In genomic region chr18:2986150-2986865, GRCh38 we compare ENCODE assay signal across 19 cellular contexts. TPM values are rescaled to one million over a fixed set of nuclear protein-coding genes. Genes with fewer than 3 reads are reported as not detected.
DNase-seq lines count a peak whose midpoint lies in the region; ATAC-seq, FAIRE-seq and TF ChIP-seq lines count a peak whose summit lies in the region.
"Had no signal": no experiment of that assay in that cellular context is flagged by ENCODE, and none has a peak within 500 bp of the region (broad histone marks: within the 10 kb centered on the region; RNA-seq: fewer than 3 reads in every experiment).

No MANE protein-coding gene starts in this region.

- TF ChIP-seq POLR2A in erythroblast (IDR thresholded peaks at IDR 0.05; ENCODE audit: low read length) (no peak), heart left ventricle (IDR thresholded peaks at IDR 0.05) (no peak)

- H3K9ac ChIP-seq in HUES48 (ENCODE audit: low read depth, low read length), result no peak overlapping the region

- ATAC-seq in heart left ventricle, result no peak
- no peak for ATAC-seq in GM18907 (IDR thresholded peaks at IDR 0.05; ENCODE audit: unreplicated experiment)
- ATAC-seq: GM23338, WTC11 had no signal

- no peaks in the 10 kb centered on the region for H3K27me3 Mint-ChIP-seq in nephron progenitor cell (ENCODE audit: low read depth, poor library complexity)
- H3K27me3 Mint-ChIP-seq: central memory CD8-positive, alpha-beta T cell; stimulated activated naive CD8-positive, alpha-beta T cell treated with anti-CD3 and anti-CD28 coated beads, Interleukin-15, Interleukin-2, amounts not matched to agents 100 ng/mL and 50 ng/mL, for 24 hours had no signal

- H3K4me1 ChIP-seq in HUES48 (ENCODE audit: control insufficient read depth, insufficient read depth, low read length) (peaks cover 20% of the 10 kb centered on the region), heart left ventricle (peaks cover 0 to 40% (median 11%) of the 10 kb centered on the region in 12 donors)

- DNase-seq in D721Med (ENCODE audit: insufficient read length, low spot score), result no peak
- DNase-seq in erythroblast (lab: John Stamatoyannopoulos, UW), result peak; percentile 74 to 75
- no peak for DNase-seq in nephron progenitor cell
- no peak for DNase-seq in heart left ventricle
- DNase-seq in COLO668 (lab: John Stamatoyannopoulos, UW; ENCODE audit: unreplicated experiment), result no peak
- DNase-seq: amniotic stem cell; effector CD4-positive, alpha-beta T cell; NCI-H1105 treated with DMSO at 0.1 percent for 48 hours; NCI-H2107; NCI-H510A treated with DMSO at 0.1 percent for 48 hours; SHP77 treated with DMSO at 0.1 percent for 48 hours; stimulated activated CD4-positive, alpha-beta T cell treated with anti-CD3 and anti-CD28 coated beads, Interleukin-2, amount 100 ng/mL, for 24 hours; upper lobe of left lung had no signal

- peak overlapping the region; percentile 64 for H3K27ac Mint-ChIP-seq in nephron progenitor cell
- H3K27ac Mint-ChIP-seq: GM23338; stimulated activated naive CD8-positive, alpha-beta T cell treated with anti-CD3 and anti-CD28 coated beads, Interleukin-15, Interleukin-2, amounts not matched to agents 100 ng/mL and 50 ng/mL, for 24 hours; WTC11 had no signal

- H3K27me3 ChIP-seq in HUES48 (ENCODE audit: control insufficient read depth, insufficient read depth, low read length), result no peaks in the 10 kb centered on the region
- no peaks in the 10 kb centered on the region for H3K27me3 ChIP-seq in heart left ventricle
- H3K27me3 ChIP-seq: upper lobe of left lung had no signal

- WGBS in heart left ventricle, 4 donors, result 83 to 91% (median 85%) methylated on average over 4 of the region's 4 CpGs

- peak; percentile 82 for FAIRE-seq in D721Med (lab: Jason Lieb, UNC)

- H3K4me3 ChIP-seq in HUES48 (ENCODE audit: low read depth, low read length), result no peak overlapping the region
- H3K4me3 ChIP-seq in heart left ventricle, result no peak overlapping the region
- H3K4me3 ChIP-seq: GM23338, upper lobe of left lung had no signal

- no peaks in the 10 kb centered on the region for H3K36me3 ChIP-seq in HUES48 (ENCODE audit: control insufficient read depth, insufficient read depth, low read length)
- H3K36me3 ChIP-seq in heart left ventricle, result no peaks in the 10 kb centered on the region
- H3K36me3 ChIP-seq: upper lobe of left lung had no signal

- H3K4me3 Mint-ChIP-seq in nephron progenitor cell, result no peak overlapping the region
- H3K4me3 Mint-ChIP-seq: central memory CD8-positive, alpha-beta T cell; GM23338; stimulated activated naive CD8-positive, alpha-beta T cell treated with anti-CD3 and anti-CD28 coated beads, Interleukin-15, Interleukin-2, amounts not matched to agents 100 ng/mL and 50 ng/mL, for 24 hours; WTC11 had no signal

- TF ChIP-seq CTCF in D721Med (IDR thresholded peaks at IDR 0.05; ENCODE audit: insufficient read depth, missing control alignments) (no peak), nephron progenitor cell (IDR thresholded peaks at IDR 0.05) (no peak), heart left ventricle (IDR thresholded peaks at IDR 0.05) (no peak)

- H3K27ac ChIP-seq in HUES48 (ENCODE audit: low read depth, low read length) (peak overlapping the region; percentile 16), heart left ventricle (no peak overlapping the region)

- peaks cover 70% of the 10 kb centered on the region for H3K36me3 Mint-ChIP-seq in nephron progenitor cell (ENCODE audit: low read depth)

- peaks cover 57% of the 10 kb centered on the region for H3K9me3 Mint-ChIP-seq in nephron progenitor cell
- H3K9me3 Mint-ChIP-seq: central memory CD8-positive, alpha-beta T cell; GM23338; stimulated activated naive CD8-positive, alpha-beta T cell treated with anti-CD3 and anti-CD28 coated beads, Interleukin-15, Interleukin-2, amounts not matched to agents 100 ng/mL and 50 ng/mL, for 24 hours; WTC11 had no signal

- H3K9me3 ChIP-seq in HUES48 (ENCODE audit: control insufficient read depth, insufficient read depth, low read length), result no peaks in the 10 kb centered on the region
- H3K9me3 ChIP-seq in heart left ventricle, result no peaks in the 10 kb centered on the region
- H3K9me3 ChIP-seq: upper lobe of left lung had no signal

- intact Hi-C loops in heart left ventricle (cut with DNase I), result loop anchor here in 3 of 10 donors (2.0 to 10.0 kb wide), 3 partner anchors 46 to 54 kb away; no protein-coding TSS in a partner anchor

- peaks cover 56% of the 10 kb centered on the region for H3K4me1 Mint-ChIP-seq in nephron progenitor cell

RNA-seq across cellular contexts. Expression of gene LPIN2, which starts 26.6 kb away (rescaled TPM):
- 10 to 100 TPM in 6 of 9 donors, 1 to 10 TPM in 3; 6.1 to 21.6 (median 10.9) TPM for total RNA-seq in heart left ventricle
- polyA plus RNA-seq in heart left ventricle, result 10 to 100 TPM in 1 of 2 donors, 1 to 10 TPM in 1; 1.9 to 12.8 TPM

Comparison
In these comparisons a context has a peak if more than half of its experiments do, and no peak if none do; other contexts are left out.
1. DNase-seq: peak in erythroblast (2 of 2); none in D721Med (single experiment), nephron progenitor cell (single experiment), heart left ventricle (0 of 5) and COLO668 (single experiment).